In genomic region chr12:114762490-114763110, GRCh38 we compare ENCODE assay signal across 17 cellular contexts.
DNase-seq lines count a peak whose midpoint lies in the region; ATAC-seq and TF ChIP-seq lines count a peak whose summit lies in the region.
"Had no signal": no experiment of that assay in that cellular context is flagged by ENCODE, and none has a peak within 500 bp of the region (broad histone marks: within the 10 kb centered on the region; RNA-seq: fewer than 3 reads in every experiment).

No MANE protein-coding gene starts in this region.

- H3K36me3 ChIP-seq in A673 (ENCODE audit: insufficient read depth, low read length, poor library complexity, severe bottlenecking), result no peaks in the 10 kb centered on the region
- H3K36me3 ChIP-seq: adrenal gland, esophagus squamous epithelium, prostate gland, vagina had no signal

- DNase-seq in HL-60 (ENCODE audit: low read depth in 1 of 2, low spot score in 1 of 2) (peak; percentile 3 to 8), astrocyte of the spinal cord (ENCODE audit: low read depth, low spot score) (peak; percentile 53), left ventricle myocardium superior (peak; percentile 52), skeletal muscle cell (ENCODE audit: low read depth) (peak; percentile 65), A673 (ENCODE audit: low spot score) (no peak), NCI-H2171 treated with DMSO at 0.1 percent for 48 hours (lab: John Stamatoyannopoulos, UW) (no peak)
- DNase-seq in stimulated activated CD4-positive, alpha-beta T cell treated with anti-CD3 and anti-CD28 coated beads, Interleukin-4, amount 100 ng/mL, for 24 hours, result no peak
- DNase-seq: adrenal gland; CD4-positive, alpha-beta T cell; esophagus squamous epithelium; NCI-H1417 treated with DMSO at 0.1 percent for 48 hours; PC-3; T-helper 1 cell had no signal

- intact Hi-C loops in left ventricle myocardium superior (cut with micrococcal nuclease), result no loop called here
- intact Hi-C loops in A673 (cut with micrococcal nuclease; ENCODE audit: unreplicated experiment), result no loop called here

- no peaks in the 10 kb centered on the region for H3K27me3 ChIP-seq in HL-60 (ENCODE audit: insufficient read depth, poor library complexity, severe bottlenecking)
- H3K27me3 ChIP-seq in A673 (replicated peaks; ENCODE audit: insufficient read depth, low read depth, low read length, poor library complexity), result no peaks in the 10 kb centered on the region
- H3K27me3 ChIP-seq: adrenal gland, esophagus squamous epithelium, vagina had no signal

- POLR2A ChIA-PET in A673 (lab: Charles Lee; ENCODE audit: low non-redundant PET), result no interaction called here

- H3K4me1 ChIP-seq in A673 (ENCODE audit: insufficient read depth, low read length, poor library complexity, severe bottlenecking), result no peaks in the 10 kb centered on the region
- H3K4me1 ChIP-seq: prostate gland had no signal

- ATAC-seq in left ventricle myocardium superior, result peak; percentile 92
- ATAC-seq in HG03196 (IDR thresholded peaks at IDR 0.05; ENCODE audit: unreplicated experiment), result no peak
- ATAC-seq: activated CD4-positive, CD25-positive, alpha-beta regulatory T cell treated with anti-CD3 and anti-CD28 coated beads, Interleukin-2, amount 50 U/mL, for 24 hours; PC-3 had no signal

- 0 out of 2 replicates have a peak overlapping the region, but pooled peaks have one; percentile 5 for H3K27ac ChIP-seq in HL-60 (replicated peaks)
- no peak overlapping the region for H3K27ac ChIP-seq in A673 (ENCODE audit: low read depth, low read length, poor library complexity, severe bottlenecking)
- H3K27ac ChIP-seq: prostate gland, vagina had no signal

- CTCF ChIA-PET in A673 (lab: Charles Lee), result no interaction called here

- no peaks in the 10 kb centered on the region for H3K9me3 ChIP-seq in A673 (ENCODE audit: low read depth, low read length, poor library complexity, severe bottlenecking)
- H3K9me3 ChIP-seq: adrenal gland, esophagus squamous epithelium, prostate gland, vagina had no signal

- in situ Hi-C loops in astrocyte of the spinal cord (cut with HindIII; ENCODE audit: low sequenced_read_pairs), result no loop called here

- BruUV-seq in A673 (replicated peaks; lab: Mats Ljungman, UMichigan), result no TSS peak

- TF ChIP-seq CTCF in HL-60 (IDR thresholded peaks at IDR 0.05; ENCODE audit: insufficient read depth, low read length), result no peak
- TF ChIP-seq CTCF in astrocyte of the spinal cord (IDR thresholded peaks at IDR 0.05; ENCODE audit: low read depth, low read length), result no peak
- TF ChIP-seq CTCF in A673 (conservative IDR thresholded peaks at IDR 0.05; ENCODE audit: low read depth, low read length), result no peak

- H3K4me3 ChIP-seq in HL-60 (replicated peaks; ENCODE audit: insufficient read depth, low read length) (no peak overlapping the region), astrocyte of the spinal cord (ENCODE audit: low read depth, low read length) (no peak overlapping the region), skeletal muscle cell (ENCODE audit: low read depth, low read length) (no peak overlapping the region), A673 (ENCODE audit: low read depth, low read length, poor library complexity, severe bottlenecking) (no peak overlapping the region)
- H3K4me3 ChIP-seq: adrenal gland, esophagus squamous epithelium, prostate gland, vagina had no signal

Comparison
In these comparisons a context has a peak if more than half of its experiments do, and no peak if none do; other contexts are left out.
1. DNase-seq: peak in HL-60 (2 of 2), astrocyte of the spinal cord (single experiment), left ventricle myocardium superior (single experiment) and skeletal muscle cell (single experiment); none in stimulated activated CD4-positive, alpha-beta T cell treated with anti-CD3 and anti-CD28 coated beads, Interleukin-4, amount 100 ng/mL, for 24 hours (single experiment), A673 (single experiment) and NCI-H2171 treated with DMSO at 0.1 percent for 48 hours (single experiment).